32 cellular contexts compared by ENCODE assay signal in the genomic region with DNA sequence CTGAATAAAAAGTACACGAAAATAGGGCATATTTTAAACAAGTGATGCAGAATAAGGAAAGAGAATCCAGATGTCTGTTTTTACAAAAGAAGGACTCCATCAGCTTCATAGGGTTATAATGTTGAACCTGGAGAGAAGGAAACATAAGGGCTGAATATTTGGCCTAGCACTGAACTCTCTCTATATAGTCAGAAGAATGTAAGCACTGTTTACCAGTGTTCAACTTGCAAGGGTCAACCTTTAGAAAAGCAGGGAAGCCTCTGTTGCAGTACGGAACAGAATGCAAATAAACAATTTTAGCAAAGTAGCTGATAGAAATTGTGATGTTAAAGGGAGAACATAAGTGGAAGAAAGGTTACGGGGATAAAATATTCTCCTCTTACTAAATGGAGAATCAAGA. TPM values are rescaled to one million over a fixed set of nuclear protein-coding genes. Genes with fewer than 3 reads are reported as not detected.
DNase-seq lines count a peak whose midpoint lies in the region; ATAC-seq and TF ChIP-seq lines count a peak whose summit lies in the region.
"Had no signal": no experiment of that assay in that cellular context is flagged by ENCODE, and none has a peak within 500 bp of the region (broad histone marks: within the 10 kb centered on the region; RNA-seq: fewer than 3 reads in every experiment).

No MANE protein-coding gene starts in this region.

- peak overlapping the region; percentile 52 for H3K27ac Mint-ChIP-seq in T-helper 1 cell treated with Interleukin-12 subunit alpha and Interleukin-12 subunit beta and Interleukin-4 antibody, amounts not matched to agents 30 μg/mL and 1 μg/mL, for 36 hours
- H3K27ac Mint-ChIP-seq in natural killer cell treated with Interleukin-12 subunit alpha and Interleukin-12 subunit beta and Interleukin-15 and Interleukin-18, amount 100 ng/mL, for 72 hours: peak overlapping the region; percentile 39 to 77
- peak overlapping the region in 1 of 2 donors; percentile 31 for H3K27ac Mint-ChIP-seq in natural killer cell
- H3K27ac Mint-ChIP-seq in stimulated activated naive B cell treated with anti-CD40 and anti-IgM and Interleukin-4, amounts not matched to agents 10 μg/mL and 1 μg/mL and 100 μg/mL, for 72 hours: peak overlapping the region; percentile 7
- H3K27ac Mint-ChIP-seq: endodermal cell, mesothelial cell of epicardium had no signal

- ATAC-seq in natural killer cell treated with Interleukin-12 subunit alpha and Interleukin-12 subunit beta and Interleukin-15 and Interleukin-18, amount 100 ng/mL, for 72 hours: no peak
- no peak for ATAC-seq in natural killer cell
- ATAC-seq in stimulated activated naive B cell treated with anti-CD40 and anti-IgM and Interleukin-4, amounts not matched to agents 10 μg/mL and 1 μg/mL and 100 μg/mL, for 72 hours (replicated peaks): no peak
- no peak for ATAC-seq in gastrocnemius medialis
- ATAC-seq: heart left ventricle, left ventricle myocardium superior had no signal

- no peak overlapping the region for H3K9ac ChIP-seq in mammary epithelial cell (ENCODE audit: insufficient read depth, low read length)

- H3K4me3 ChIP-seq in mammary epithelial cell (replicated peaks in 1 of 3; ENCODE audit: insufficient read depth in 1 of 3, low read depth in 2 of 3, low read length in 3 of 3): no peak overlapping the region
- H3K4me3 ChIP-seq in gastrocnemius medialis: no peak overlapping the region
- no peak overlapping the region for H3K4me3 ChIP-seq in lower leg skin (ENCODE audit: low read depth, poor library complexity, severe bottlenecking)
- H3K4me3 ChIP-seq: heart left ventricle, SJCRH30, thoracic aorta had no signal

- intact Hi-C loops in natural killer cell (cut with micrococcal nuclease): no loop called here
- intact Hi-C loops in mammary epithelial cell (cut with micrococcal nuclease): no loop called here
- intact Hi-C loops in gastrocnemius medialis (cut with DNase I; ENCODE audit: low total_unique reads): no loop called here
- intact Hi-C loops in lower leg skin (cut with DNase I; ENCODE audit: low total_unique reads): no loop called here

- peaks cover 99% of the 10 kb centered on the region for H3K79me2 ChIP-seq in mammary epithelial cell (ENCODE audit: insufficient read depth, low read length)

- peaks cover 56% of the 10 kb centered on the region for H3K4me1 Mint-ChIP-seq in T-helper 1 cell treated with Interleukin-12 subunit alpha and Interleukin-12 subunit beta and Interleukin-4 antibody, amounts not matched to agents 30 μg/mL and 1 μg/mL, for 36 hours (ENCODE audit: low read depth)
- peaks cover 46 to 74% of the 10 kb centered on the region in 2 donors for H3K4me1 Mint-ChIP-seq in natural killer cell treated with Interleukin-12 subunit alpha and Interleukin-12 subunit beta and Interleukin-15 and Interleukin-18, amount 100 ng/mL, for 72 hours (ENCODE audit: low read depth in 2 of 2)
- peaks cover 49 to 55% of the 10 kb centered on the region in 2 donors for H3K4me1 Mint-ChIP-seq in natural killer cell
- H3K4me1 Mint-ChIP-seq in stimulated activated naive B cell treated with anti-CD40 and anti-IgM and Interleukin-4, amounts not matched to agents 10 μg/mL and 1 μg/mL and 100 μg/mL, for 72 hours: peaks cover 27 to 50% of the 10 kb centered on the region in 2 donors

- H3K4me3 Mint-ChIP-seq in T-helper 1 cell treated with Interleukin-12 subunit alpha and Interleukin-12 subunit beta and Interleukin-4 antibody, amounts not matched to agents 30 μg/mL and 1 μg/mL, for 36 hours: peak overlapping the region; percentile 30
- peak overlapping the region; percentile 34 for H3K4me3 Mint-ChIP-seq in natural killer cell treated with Interleukin-12 subunit alpha and Interleukin-12 subunit beta and Interleukin-15 and Interleukin-18, amount 100 ng/mL, for 72 hours
- H3K4me3 Mint-ChIP-seq in natural killer cell: no peak overlapping the region
- no peak overlapping the region for H3K4me3 Mint-ChIP-seq in stimulated activated naive B cell treated with anti-CD40 and anti-IgM and Interleukin-4, amounts not matched to agents 10 μg/mL and 1 μg/mL and 100 μg/mL, for 72 hours
- H3K4me3 Mint-ChIP-seq: endodermal cell, mesothelial cell of epicardium had no signal

- BruUV-seq in mammary epithelial cell (replicated peaks; lab: Mats Ljungman, UMichigan): no TSS peak

- TF ChIP-seq CTCF in natural killer cell (IDR thresholded peaks at IDR 0.05): no peak
- no peak for TF ChIP-seq CTCF in mammary epithelial cell (conservative IDR thresholded peaks at IDR 0.05 in 1 of 2, IDR thresholded peaks at IDR 0.05 in 1 of 2; ENCODE audit: extremely low read depth in 1 of 2, insufficient read depth in 1 of 2, low read depth in 1 of 2, low read length in 2 of 2)
- no peak for TF ChIP-seq CTCF in gastrocnemius medialis (IDR thresholded peaks at IDR 0.05 in 4 of 5, conservative IDR thresholded peaks at IDR 0.05 in 1 of 5)
- no peak for TF ChIP-seq CTCF in lower leg skin (IDR thresholded peaks at IDR 0.05)

- CTCF ChIA-PET in mammary epithelial cell (lab: Charles Lee; ENCODE audit: low non-redundant PET): no interaction called here

- no peaks in the 10 kb centered on the region for H3K36me3 ChIP-seq in mammary epithelial cell (ENCODE audit: insufficient read depth, low read length)
- H3K36me3 ChIP-seq in gastrocnemius medialis: no peaks in the 10 kb centered on the region
- H3K36me3 ChIP-seq: heart left ventricle, thoracic aorta had no signal

- in situ Hi-C loops in mammary epithelial cell (cut with MboI; ENCODE audit: low sequenced_read_pairs in 2 of 2) (no loop called here), gastrocnemius medialis (cut with MboI; ENCODE audit: low sequenced_read_pairs in 4 of 4) (no loop called here)

- H3K27ac ChIP-seq in mammary epithelial cell (ENCODE audit: insufficient read depth, low read depth, low read length) (no peak overlapping the region), gastrocnemius medialis (no peak overlapping the region)
- H3K27ac ChIP-seq: 22Rv1, C4-2B, heart left ventricle, SJCRH30, thoracic aorta had no signal

- peak overlapping the region; percentile 5 for H3K4me2 ChIP-seq in mammary epithelial cell (ENCODE audit: insufficient read depth, low read depth, low read length)

- H2AFZ ChIP-seq in mammary epithelial cell (ENCODE audit: low read depth, low read length): no peak overlapping the region

- H4K20me1 ChIP-seq in mammary epithelial cell (ENCODE audit: insufficient read depth, low read length): no peaks in the 10 kb centered on the region

- H3K9me3 Mint-ChIP-seq in T-helper 1 cell treated with Interleukin-12 subunit alpha and Interleukin-12 subunit beta and Interleukin-4 antibody, amounts not matched to agents 30 μg/mL and 1 μg/mL, for 36 hours: peaks cover 32% of the 10 kb centered on the region
- peaks cover 7% of the 10 kb centered on the region for H3K9me3 Mint-ChIP-seq in natural killer cell treated with Interleukin-12 subunit alpha and Interleukin-12 subunit beta and Interleukin-15 and Interleukin-18, amount 100 ng/mL, for 72 hours
- peaks cover 0 to 13% of the 10 kb centered on the region in 2 donors for H3K9me3 Mint-ChIP-seq in natural killer cell
- peaks cover 14 to 27% of the 10 kb centered on the region in 2 donors for H3K9me3 Mint-ChIP-seq in stimulated activated naive B cell treated with anti-CD40 and anti-IgM and Interleukin-4, amounts not matched to agents 10 μg/mL and 1 μg/mL and 100 μg/mL, for 72 hours

- peaks cover 51% of the 10 kb centered on the region for H3K36me3 Mint-ChIP-seq in T-helper 1 cell treated with Interleukin-12 subunit alpha and Interleukin-12 subunit beta and Interleukin-4 antibody, amounts not matched to agents 30 μg/mL and 1 μg/mL, for 36 hours (ENCODE audit: low read depth)
- H3K36me3 Mint-ChIP-seq in natural killer cell treated with Interleukin-12 subunit alpha and Interleukin-12 subunit beta and Interleukin-15 and Interleukin-18, amount 100 ng/mL, for 72 hours: peaks cover 45% of the 10 kb centered on the region
- H3K36me3 Mint-ChIP-seq in natural killer cell: peaks cover 22% of the 10 kb centered on the region
- H3K36me3 Mint-ChIP-seq in stimulated activated naive B cell treated with anti-CD40 and anti-IgM and Interleukin-4, amounts not matched to agents 10 μg/mL and 1 μg/mL and 100 μg/mL, for 72 hours: peaks cover 25 to 37% of the 10 kb centered on the region in 2 donors

- H3K4me1 ChIP-seq in mammary epithelial cell (ENCODE audit: insufficient read depth, low read length) (no peaks in the 10 kb centered on the region), gastrocnemius medialis (no peaks in the 10 kb centered on the region)
- H3K4me1 ChIP-seq: Caco-2, SJCRH30 had no signal

- H3K9me3 ChIP-seq in mammary epithelial cell (replicated peaks; ENCODE audit: insufficient read depth, low read length) (no peaks in the 10 kb centered on the region), gastrocnemius medialis (no peaks in the 10 kb centered on the region)
- H3K9me3 ChIP-seq: thoracic aorta had no signal

- H3K27me3 Mint-ChIP-seq in T-helper 1 cell treated with Interleukin-12 subunit alpha and Interleukin-12 subunit beta and Interleukin-4 antibody, amounts not matched to agents 30 μg/mL and 1 μg/mL, for 36 hours (ENCODE audit: low read depth): no peaks in the 10 kb centered on the region
- H3K27me3 Mint-ChIP-seq in natural killer cell treated with Interleukin-12 subunit alpha and Interleukin-12 subunit beta and Interleukin-15 and Interleukin-18, amount 100 ng/mL, for 72 hours: no peaks in the 10 kb centered on the region
- no peaks in the 10 kb centered on the region for H3K27me3 Mint-ChIP-seq in natural killer cell (ENCODE audit: low read depth in 2 of 2)
- H3K27me3 Mint-ChIP-seq in stimulated activated naive B cell treated with anti-CD40 and anti-IgM and Interleukin-4, amounts not matched to agents 10 μg/mL and 1 μg/mL and 100 μg/mL, for 72 hours: no peaks in the 10 kb centered on the region

- no peak for TF ChIP-seq POLR2A in gastrocnemius medialis (IDR thresholded peaks at IDR 0.05)
- TF ChIP-seq POLR2A in lower leg skin (IDR thresholded peaks at IDR 0.05): no peak

- no peaks in the 10 kb centered on the region for H3K27me3 ChIP-seq in mammary epithelial cell (ENCODE audit: insufficient read depth, low read length)
- H3K27me3 ChIP-seq in gastrocnemius medialis: no peaks in the 10 kb centered on the region
- H3K27me3 ChIP-seq: heart left ventricle, SJCRH30 had no signal

- 95% methylated on average over 3 of the region's 3 CpGs for WGBS in mammary epithelial cell (ENCODE audit: low coverage, missing lambda C conversion rate)
- 95 to 97% methylated on average over 3 of the region's 3 CpGs for WGBS in lower leg skin, 2 donors

- dilution Hi-C loops in mammary epithelial cell (cut with HindIII; ENCODE audit: low sequenced_read_pairs): no loop called here

- DNase-seq in T-helper 1 cell: no peak
- no peak for DNase-seq in natural killer cell treated with Interleukin-12 subunit alpha and Interleukin-12 subunit beta and Interleukin-15 and Interleukin-18, amount 100 ng/mL, for 72 hours (ENCODE audit: low spot score)
- DNase-seq in natural killer cell: no peak
- DNase-seq in mammary epithelial cell: no peak
- DNase-seq in stimulated activated naive B cell treated with anti-CD40 and anti-IgM and Interleukin-4, amounts not matched to agents 10 μg/mL and 1 μg/mL and 100 μg/mL, for 72 hours: no peak
- no peak for DNase-seq in gastrocnemius medialis
- DNase-seq in lower leg skin (ENCODE audit: low spot score in 2 of 2): no peak
- DNase-seq: activated CD4-positive, alpha-beta T cell treated with anti-CD3 and anti-CD28 coated beads, Interleukin-2, amount 50 U/mL, for 4 hours; activated CD4-positive, CD25-positive, alpha-beta regulatory T cell; activated CD8-positive, alpha-beta memory T cell treated with anti-CD3 and anti-CD28 coated beads, Interleukin-2, amount 50 U/mL, for 4 hours; activated effector memory CD4-positive, alpha-beta T cell treated with anti-CD3 and anti-CD28 coated beads, Interleukin-2, amount 50 U/mL, for 16 hours; Caco-2; dermis blood vessel endothelial cell; endodermal cell; foreskin fibroblast; GDM1; HCEC 1CT; heart left ventricle; left ventricle myocardium superior; NCI-H1092; NCI-H1694 treated with DMSO at 0.1 percent for 48 hours; NCI-H446 treated with DMSO at 0.1 percent for 48 hours; NCI-H774; nucleus accumbens; SJCRH30; stimulated activated CD4-positive, alpha-beta T cell treated with anti-CD3 and anti-CD28 coated beads, Interleukin-15, amount 100 ng/mL, for 24 hours; stimulated activated naive CD4-positive, alpha-beta T cell had no signal

RNA-seq across cellular contexts. Expression of a gene that starts 16.2 kb away (rescaled TPM):
- total RNA-seq in natural killer cell treated with Interleukin-12 subunit alpha and Interleukin-12 subunit beta and Interleukin-15 and Interleukin-18, amount 100 ng/mL, for 72 hours: 100 to 1,000 TPM; 278 to 404 TPM
- total RNA-seq in natural killer cell (10 to 100 TPM; 41.1 to 46.3 (median 45.1) TPM), mammary epithelial cell (100 to 1,000 TPM; 130 to 171 TPM), gastrocnemius medialis (1 to 10 TPM; 1.2 to 6.9 (median 2.6) TPM), lower leg skin (10 to 100 TPM; 43.6 to 85.1 (median 63.3) TPM)
- 49.2 TPM for polyA plus RNA-seq in mammary epithelial cell
- 277 TPM for polyA minus RNA-seq in mammary epithelial cell

Comparison
In these comparisons a context has a peak if more than half of its experiments do, and no peak if none do; other contexts are left out.
1. H3K4me3 Mint-ChIP-seq: peak in T-helper 1 cell treated with Interleukin-12 subunit alpha and Interleukin-12 subunit beta and Interleukin-4 antibody, amounts not matched to agents 30 μg/mL and 1 μg/mL, for 36 hours (single experiment) and natural killer cell treated with Interleukin-12 subunit alpha and Interleukin-12 subunit beta and Interleukin-15 and Interleukin-18, amount 100 ng/mL, for 72 hours (single experiment); none in natural killer cell (single experiment) and stimulated activated naive B cell treated with anti-CD40 and anti-IgM and Interleukin-4, amounts not matched to agents 10 μg/mL and 1 μg/mL and 100 μg/mL, for 72 hours (0 of 2).
2. RNA of a gene that starts 16.2 kb away (total RNA-seq): 278 to 404 TPM in natural killer cell treated with Interleukin-12 subunit alpha and Interleukin-12 subunit beta and Interleukin-15 and Interleukin-18, amount 100 ng/mL, for 72 hours, 130 to 171 TPM in mammary epithelial cell, 43.6 to 85.1 TPM in lower leg skin and 41.1 to 46.3 TPM in natural killer cell; 1.2 to 6.9 TPM in gastrocnemius medialis; every median in the first group is over 4 times any median in the second.